9 cellular contexts compared by ENCODE assay signal in genomic region chr11:115919341-115920086, GRCh38.
A peak's percentile ranks its signal among the peaks of the same experiment; 100 is the strongest.
DNase-seq lines count a peak whose midpoint lies in the region; ATAC-seq lines count a peak whose summit lies in the region.
"Had no signal": no experiment of that assay in that cellular context is flagged by ENCODE, and none has a peak within 500 bp of the region (broad histone marks: within the 10 kb centered on the region; RNA-seq: fewer than 3 reads in every experiment).

No MANE protein-coding gene starts in this region.

- no peak overlapping the region for H3K4me3 ChIP-seq in right cardiac atrium (ENCODE audit: low read length)

- intact Hi-C loops in right cardiac atrium (cut with DNase I), result no loop called here

- H3K9me3 ChIP-seq in right cardiac atrium (ENCODE audit: control insufficient read depth, low read length), result no peaks in the 10 kb centered on the region

- DNase-seq in right cardiac atrium (no peak), NCI-H146 treated with DMSO at 0.1 percent for 48 hours (lab: John Stamatoyannopoulos, UW; ENCODE audit: unreplicated experiment) (no peak), GM19238 (ENCODE audit: insufficient read length, low spot score) (no peak), activated gamma-delta T cell treated with Interleukin-2 at 50 U/mL for 16 hours (no peak), 8988T (no peak)

- no peaks in the 10 kb centered on the region for H3K27me3 ChIP-seq in right cardiac atrium (ENCODE audit: control insufficient read depth, insufficient read depth)

- 58% methylated on average over 4 of the region's 4 CpGs for WGBS in right cardiac atrium

- ATAC-seq in GM18498 (IDR thresholded peaks at IDR 0.05; ENCODE audit: unreplicated experiment) (peak; percentile 68), GM21515 (IDR thresholded peaks at IDR 0.05; ENCODE audit: unreplicated experiment) (peak; percentile 44), HG03575 (IDR thresholded peaks at IDR 0.05; ENCODE audit: extremely low read depth, insufficient number of reproducible peaks, low FRiP score, unreplicated experiment) (peak; percentile 31), right cardiac atrium (peak; percentile 50 to 74)

- no peaks in the 10 kb centered on the region for H3K4me1 ChIP-seq in right cardiac atrium (ENCODE audit: control insufficient read depth, insufficient read depth, low read length)

- no peak overlapping the region for H3K27ac ChIP-seq in right cardiac atrium (ENCODE audit: low read length)
- H3K27ac ChIP-seq: epithelial cell of prostate had no signal
